ENCODE assay signal across 1 cellular context in genomic region chr3:9787714-9788113, GRCh38.
TF ChIP-seq lines count a peak whose summit lies in the region.

No MANE protein-coding gene starts in this region.

TF ChIP-seq in H1, 55 proteins besides CTCF, POLR2A, EP300 and RAD21:
- TF ChIP-seq POLR2AphosphoS5 (IDR thresholded peaks at IDR 0.05; ENCODE audit: low read depth, low read length) (peak; percentile 30; the same call in 1 of the 2 replicates), TEAD4 (IDR thresholded peaks at IDR 0.05; ENCODE audit: low read depth, low read length) (no peak)
